ENCODE assay signal across 17 cellular contexts in the genomic region with DNA sequence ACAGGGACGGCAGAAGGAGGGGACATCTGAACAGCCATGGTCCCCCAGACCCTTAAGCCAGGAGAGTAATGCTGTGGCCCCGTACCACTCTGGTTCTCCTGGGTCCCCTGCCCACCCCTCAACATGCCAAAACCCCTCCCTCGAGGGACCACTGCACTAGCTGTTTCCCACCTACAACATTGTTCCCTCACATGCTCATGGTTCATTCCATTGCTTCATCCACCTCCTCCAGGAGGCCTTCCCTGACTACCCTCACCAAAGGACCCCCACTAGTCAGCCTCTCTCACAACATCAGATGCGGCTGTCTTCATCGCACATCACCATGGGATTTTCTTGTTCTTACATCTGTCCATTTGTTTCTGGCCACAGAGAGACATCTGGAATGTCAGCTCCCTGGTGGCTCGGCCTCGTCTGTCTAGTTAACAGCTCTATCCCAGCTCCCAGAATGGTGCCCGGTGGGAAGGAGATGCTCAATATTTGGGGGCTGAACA. TPM values are rescaled to one million over a fixed set of nuclear protein-coding genes. Genes with fewer than 3 reads are reported as not detected.
DNase-seq lines count a peak whose midpoint lies in the region; ATAC-seq and TF ChIP-seq lines count a peak whose summit lies in the region.
"Had no signal": no experiment of that assay in that cellular context is flagged by ENCODE, and none has a peak within 500 bp of the region (broad histone marks: within the 10 kb centered on the region; RNA-seq: fewer than 3 reads in every experiment).

No MANE protein-coding gene starts in this region.

- H3K9me3 ChIP-seq in DND-41 (ENCODE audit: insufficient read depth, low read length, severe bottlenecking), result no peaks in the 10 kb centered on the region
- H3K9me3 ChIP-seq in mucosa of stomach (ENCODE audit: control insufficient read depth, low read length), result no peaks in the 10 kb centered on the region
- no peaks in the 10 kb centered on the region for H3K9me3 ChIP-seq in upper lobe of left lung
- H3K9me3 ChIP-seq: left lung, neutrophil had no signal

- peaks cover 17% of the 10 kb centered on the region for H3K4me1 ChIP-seq in DND-41 (ENCODE audit: insufficient read depth, low read length)
- H3K4me1 ChIP-seq in mucosa of stomach (ENCODE audit: control insufficient read depth, insufficient read depth, low read length), result peaks cover 49% of the 10 kb centered on the region
- H3K4me1 ChIP-seq in upper lobe of left lung, result peaks cover 28 to 49% (median 37%) of the 10 kb centered on the region in 4 donors

- peaks cover 13% of the 10 kb centered on the region for H3K27me3 Mint-ChIP-seq in brain

- TF ChIP-seq EP300 in upper lobe of left lung (IDR thresholded peaks at IDR 0.05), result no peak

- no peak for TF ChIP-seq POLR2A in upper lobe of left lung (IDR thresholded peaks at IDR 0.05)

- DNase-seq in DND-41 (no peak), upper lobe of left lung (no peak), NCI-H1436 (lab: John Stamatoyannopoulos, UW) (no peak), NK-92 (lab: John Stamatoyannopoulos, UW; ENCODE audit: unreplicated experiment) (no peak)
- DNase-seq: activated CD8-positive, alpha-beta memory T cell treated with anti-CD3 and anti-CD28 coated beads for 24 hours; activated gamma-delta T cell treated with Interleukin-2 at 50 U/mL for 16 hours; NCI-H187; NCI-H510A; stimulated activated CD4-positive, alpha-beta T cell treated with anti-CD3 and anti-CD28 coated beads, Interleukin-4, amount 100 ng/mL, for 4 hours had no signal

- H3K27me3 ChIP-seq in DND-41 (ENCODE audit: insufficient read depth, low read length, poor library complexity) (no peaks in the 10 kb centered on the region), mucosa of stomach (ENCODE audit: control insufficient read depth, insufficient read depth, low read length) (no peaks in the 10 kb centered on the region), upper lobe of left lung (no peaks in the 10 kb centered on the region)
- H3K27me3 ChIP-seq: dorsolateral prefrontal cortex had no signal

- no peak overlapping the region for H3K4me3 ChIP-seq in DND-41 (ENCODE audit: low read depth in 1 of 2, low read length in 2 of 2)
- H3K4me3 ChIP-seq in mucosa of stomach (ENCODE audit: low read length), result peak overlapping the region; percentile 69
- peak overlapping the region in 1 of 4 donors; percentile 92 for H3K4me3 ChIP-seq in upper lobe of left lung
- H3K4me3 ChIP-seq: SK-N-MC had no signal

- ATAC-seq in DND-41 (ENCODE audit: insufficient read depth, low read depth) (no peak), upper lobe of left lung (ENCODE audit: low FRiP score in 2 of 2) (no peak), HG02852 (IDR thresholded peaks at IDR 0.05; ENCODE audit: unreplicated experiment) (no peak)
- ATAC-seq: sciatic nerve had no signal

- 91 to 96% methylated on average over 7 to 8 of the region's 8 CpGs for WGBS in upper lobe of left lung, 2 donors

- no peak for TF ChIP-seq CTCF in DND-41 (IDR thresholded peaks at IDR 0.05; ENCODE audit: borderline replicate concordance, extremely low read depth, low read length, poor library complexity, severe bottlenecking)
- TF ChIP-seq CTCF in brain (conservative IDR thresholded peaks at IDR 0.05), result no peak
- TF ChIP-seq CTCF in upper lobe of left lung (IDR thresholded peaks at IDR 0.05), result no peak

- H3K79me2 ChIP-seq in DND-41 (ENCODE audit: insufficient read depth, low read length), result no peaks in the 10 kb centered on the region

- H3K27ac Mint-ChIP-seq in brain, result peak overlapping the region in 4 of 5 experiments; percentile 56 to 95 (median 60)

- H3K36me3 ChIP-seq in DND-41 (ENCODE audit: insufficient read depth, low read length) (no peaks in the 10 kb centered on the region), mucosa of stomach (ENCODE audit: control insufficient read depth, insufficient read depth, low read length) (no peaks in the 10 kb centered on the region), upper lobe of left lung (no peaks in the 10 kb centered on the region)
- H3K36me3 ChIP-seq: left lung, neutrophil had no signal

- H3K4me1 Mint-ChIP-seq in brain, result peaks cover 61% of the 10 kb centered on the region

- H3K27ac ChIP-seq in DND-41 (ENCODE audit: low read length), result no peak overlapping the region
- H3K27ac ChIP-seq in upper lobe of left lung, result peak overlapping the region in 3 of 4 donors; percentile 77 to 84 (median 83)
- H3K27ac ChIP-seq: neutrophil, SK-N-MC had no signal

- peak overlapping the region; percentile 87 to 95 (median 93) for H3K4me3 Mint-ChIP-seq in brain

- H3K9ac ChIP-seq in DND-41 (ENCODE audit: low read depth, low read length) (no peak overlapping the region), mucosa of stomach (ENCODE audit: low read length) (peak overlapping the region; percentile 96)

- peaks cover 15% of the 10 kb centered on the region; the same call in 1 of the 2 replicates for H4K20me1 ChIP-seq in DND-41 (ENCODE audit: insufficient read depth, low read length)

- H3K9me3 Mint-ChIP-seq in brain, result peaks cover 0 to 10% (median 2%) of the 10 kb centered on the region in 5 experiments

- no peak overlapping the region for H2AFZ ChIP-seq in DND-41 (ENCODE audit: low read depth, low read length)

- H3K4me2 ChIP-seq in DND-41 (ENCODE audit: insufficient read depth, low read length), result peak overlapping the region; percentile 80; the same call in 1 of the 2 replicates

- no peaks in the 10 kb centered on the region for H3K36me3 Mint-ChIP-seq in brain

RNA-seq across cellular contexts. Expression of gene DOK4, which starts 1.7 kb away (rescaled TPM):
- 25.2 TPM for polyA plus RNA-seq in brain (ENCODE audit: insufficient read depth, low read depth, low replicate concordance)
- total RNA-seq in upper lobe of left lung, result 10 to 100 TPM; 36.7 to 87.3 (median 54.1) TPM

RNA-seq across cellular contexts. Expression of gene POLR2C, which starts 22.1 kb away (rescaled TPM):
- polyA plus RNA-seq in brain (ENCODE audit: insufficient read depth, low read depth, low replicate concordance), result 108 TPM
- 100 to 1,000 TPM in 4 of 6 donors, 10 to 100 TPM in 2; 70.6 to 210 (median 112) TPM for total RNA-seq in upper lobe of left lung

RNA-seq across cellular contexts. Expression of gene COQ9, which starts 37.3 kb away (rescaled TPM):
- polyA plus RNA-seq in brain (ENCODE audit: insufficient read depth, low read depth, low replicate concordance), result 69.5 TPM
- 10 to 100 TPM; 33.1 to 47.1 (median 39.4) TPM for total RNA-seq in upper lobe of left lung

RNA-seq across cellular contexts. Expression of gene CIAPIN1, which starts 37.4 kb away (rescaled TPM):
- polyA plus RNA-seq in brain (ENCODE audit: insufficient read depth, low read depth, low replicate concordance), result 66.3 TPM
- total RNA-seq in upper lobe of left lung, result 10 to 100 TPM; 21.0 to 44.5 (median 36.5) TPM

RNA-seq across cellular contexts. Expression of gene CCDC102A, which starts 51.8 kb away (rescaled TPM):
- 2.5 TPM for polyA plus RNA-seq in brain (ENCODE audit: insufficient read depth, low read depth, low replicate concordance)
- 10 to 100 TPM in 5 of 6 donors, 1 to 10 TPM in 1; 8.2 to 41.9 (median 16.5) TPM for total RNA-seq in upper lobe of left lung
